In the genomic region with DNA sequence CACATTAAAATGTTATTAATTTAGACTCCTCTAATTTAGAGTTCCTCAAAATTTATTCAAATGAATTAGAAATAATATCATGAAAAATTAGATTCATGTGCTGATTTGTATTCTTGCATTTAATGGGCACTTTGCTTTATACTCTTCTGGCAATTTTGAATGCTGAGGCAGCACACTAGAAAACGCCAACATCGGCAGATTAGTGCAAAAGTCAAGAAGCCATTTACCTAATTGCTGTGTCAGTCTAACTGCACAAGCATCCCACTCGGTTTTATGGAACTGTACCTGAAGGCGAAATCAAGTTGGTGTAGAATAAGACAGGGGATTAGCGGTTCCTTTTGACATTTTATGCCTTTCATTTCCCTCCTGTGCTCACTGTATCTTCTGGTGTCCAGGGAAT, we compare ENCODE assay signal across 25 cellular contexts.
"Had no signal": no experiment of that assay in that cellular context is flagged by ENCODE, and none has a peak within 500 bp of the region (broad histone marks: within the 10 kb centered on the region; RNA-seq: fewer than 3 reads in every experiment).

No MANE protein-coding gene starts in this region.

- DNase-seq: activated B cell treated with CpG ODN at 0.5 μM for 24 hours; activated CD4-positive, alpha-beta T cell treated with anti-CD3 and anti-CD28 coated beads, Interleukin-2, amount 50 U/mL, for 1 hour; activated CD8-positive, alpha-beta T cell treated with anti-CD3 and anti-CD28 coated beads for 36 hours; activated T-cell treated with anti-CD3 and anti-CD28 coated beads, Interleukin-2, amount 50 U/mL, for 4 hours; anterior cingulate cortex; dermis blood vessel endothelial cell; effector CD4-positive, alpha-beta T cell; left cardiac atrium; mammary epithelial cell; naive B cell; nucleus accumbens; pancreas; stimulated activated CD4-positive, alpha-beta T cell treated with anti-CD3 and anti-CD28 coated beads, Interleukin-15, amount 100 ng/mL, for 24 hours; stimulated activated CD4-positive, alpha-beta T cell treated with anti-CD3 and anti-CD28 coated beads, Interleukin-2, amount 100 ng/mL, for 24 hours; stimulated activated naive B cell treated with anti-CD40 and anti-IgM and Interleukin-4, amounts not matched to agents 10 μg/mL and 1 μg/mL and 100 μg/mL, for 72 hours; stomach; thyroid gland; upper lobe of left lung had no signal

- H3K4me3 ChIP-seq: pancreas, prostate gland, stomach, thyroid gland, upper lobe of left lung, vagina had no signal

- H3K9me3 ChIP-seq: pancreas, prostate gland, stomach, thyroid gland, upper lobe of left lung, vagina had no signal

- H3K4me1 ChIP-seq: pancreas, prostate gland, stomach, thyroid gland, upper lobe of left lung, vagina had no signal

- H3K27me3 ChIP-seq: pancreas, stomach, thyroid gland, upper lobe of left lung, vagina had no signal

- ATAC-seq: activated CD8-positive, alpha-beta T cell treated with anti-CD3 and anti-CD28 coated beads for 36 hours; activated naive CD4-positive, alpha-beta T cell treated with anti-CD3 and anti-CD28 coated beads, Interleukin-2, amount 50 U/mL, for 72 hours; activated T-cell treated with anti-CD3 and anti-CD28 coated beads, Interleukin-2, amount 50 U/mL, for 4 hours; left cardiac atrium; pancreas; stimulated activated naive B cell treated with anti-CD40 and anti-IgM and Interleukin-4, amounts not matched to agents 10 μg/mL and 1 μg/mL and 100 μg/mL, for 72 hours had no signal

- FAIRE-seq: colon, endometrium, frontal cortex, keratinocyte, pancreas had no signal

- H3K36me3 ChIP-seq: pancreas, prostate gland, stomach, thyroid gland, upper lobe of left lung, vagina had no signal

- H3K27ac ChIP-seq: pancreas, prostate gland, stomach, thyroid gland, upper lobe of left lung, vagina had no signal
